1 cellular context compared by ENCODE assay signal in genomic region chr19:12574036-12574435, GRCh38.
TF ChIP-seq lines count a peak whose summit lies in the region.

No MANE protein-coding gene starts in this region.

TF ChIP-seq in WTC11, 78 proteins besides CTCF, POLR2A, EP300 and RAD21 (continued from another document):
- TF ChIP-seq FOXP4 (CRISPR knock-in tag; IDR thresholded peaks at IDR 0.05), result no peak
- no peak for TF ChIP-seq TEAD1 (CRISPR knock-in tag; IDR thresholded peaks at IDR 0.05)
- TF ChIP-seq MYBL2 (CRISPR knock-in tag; IDR thresholded peaks at IDR 0.05), result no peak
- TF ChIP-seq ATF6 (CRISPR knock-in tag; IDR thresholded peaks at IDR 0.05), result no peak
- no peak for TF ChIP-seq E2F4 (CRISPR knock-in tag; IDR thresholded peaks at IDR 0.05; ENCODE audit: borderline replicate concordance, low read depth)
- TF ChIP-seq ATF2 (CRISPR knock-in tag; IDR thresholded peaks at IDR 0.05; ENCODE audit: borderline replicate concordance, low read depth), result no peak
